In the genomic region with DNA sequence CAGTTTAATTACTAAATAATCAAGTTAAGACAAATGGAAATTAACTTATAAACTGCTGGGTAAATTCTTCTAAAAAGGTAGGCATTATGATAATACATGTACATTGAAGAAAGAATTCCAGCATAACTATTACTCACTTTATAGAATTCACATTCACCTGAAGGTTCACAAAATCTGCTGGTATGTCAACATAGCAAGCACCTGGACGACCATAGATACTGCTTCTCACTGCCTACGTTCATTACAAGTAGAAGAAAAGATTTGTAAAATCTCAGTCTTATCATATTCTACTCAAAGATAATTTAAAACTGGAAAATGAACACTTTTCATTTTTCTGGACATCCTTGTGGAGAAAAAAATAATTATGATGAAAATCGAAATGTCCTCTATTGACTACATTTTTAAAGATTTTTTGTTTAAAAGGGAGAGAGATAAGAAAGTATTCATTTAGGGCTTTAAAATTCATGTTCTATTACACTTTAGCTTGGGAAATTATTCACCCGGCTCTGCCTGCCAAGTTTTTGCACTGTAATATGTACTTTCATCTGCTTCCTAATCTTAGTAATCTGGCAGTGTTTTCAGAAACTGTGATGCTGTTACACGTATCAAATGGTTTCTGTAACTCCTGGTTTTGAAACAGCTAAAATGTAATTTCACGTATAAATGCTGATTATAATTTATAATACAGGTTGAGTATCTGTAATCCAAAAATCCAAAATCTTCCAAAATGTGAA, we compare ENCODE assay signal across 17 cellular contexts. TPM values are rescaled to one million over a fixed set of nuclear protein-coding genes. Genes with fewer than 3 reads are reported as not detected.
A peak's percentile ranks its signal among the peaks of the same experiment; 100 is the strongest.
DNase-seq lines count a peak whose midpoint lies in the region; ATAC-seq and TF ChIP-seq lines count a peak whose summit lies in the region.
"Had no signal": no experiment of that assay in that cellular context is flagged by ENCODE, and none has a peak within 500 bp of the region (broad histone marks: within the 10 kb centered on the region; RNA-seq: fewer than 3 reads in every experiment).

No MANE protein-coding gene starts in this region.

- H3K4me1 Mint-ChIP-seq in CD8-positive, alpha-beta memory T cell, result peaks cover 0 to 4% (median 2%) of the 10 kb centered on the region in 3 donors

- H3K36me3 ChIP-seq in right lobe of liver, result peaks cover 0 to 51% (median 16%) of the 10 kb centered on the region in 4 donors
- peaks cover 31 to 92% (median 87%) of the 10 kb centered on the region in 4 donors for H3K36me3 ChIP-seq in stomach
- peaks cover 0 to 84% (median 0%) of the 10 kb centered on the region in 3 donors for H3K36me3 ChIP-seq in Peyer's patch
- peaks cover 25% of the 10 kb centered on the region for H3K36me3 ChIP-seq in CD8-positive, alpha-beta memory T cell (ENCODE audit: insufficient read depth, low read length)

- H3K27me3 ChIP-seq in right lobe of liver, result no peaks in the 10 kb centered on the region
- no peaks in the 10 kb centered on the region for H3K27me3 ChIP-seq in stomach
- H3K27me3 ChIP-seq in Peyer's patch, result no peaks in the 10 kb centered on the region
- H3K27me3 ChIP-seq in CD8-positive, alpha-beta memory T cell (ENCODE audit: insufficient read depth, low read length, poor library complexity, severe bottlenecking), result no peaks in the 10 kb centered on the region
- H3K27me3 ChIP-seq: BLaER1, SJCRH30 had no signal

- TF ChIP-seq CTCF in choroid plexus epithelial cell (conservative IDR thresholded peaks at IDR 0.05; ENCODE audit: low read depth, low read length) (no peak), right lobe of liver (IDR thresholded peaks at IDR 0.05) (no peak), stomach (IDR thresholded peaks at IDR 0.05) (no peak), Peyer's patch (IDR thresholded peaks at IDR 0.05) (no peak)

- intact Hi-C loops in right lobe of liver (cut with DNase I), result no loop called here
- intact Hi-C loops in stomach (cut with DNase I; ENCODE audit: low total_unique reads), result no loop called here

- peak; percentile 81 to 94 (median 87) for ATAC-seq in right lobe of liver
- no peak for ATAC-seq in GM21526 (IDR thresholded peaks at IDR 0.05; ENCODE audit: low FRiP score, unreplicated experiment)
- no peak for ATAC-seq in HG02973 (IDR thresholded peaks at IDR 0.05; ENCODE audit: unreplicated experiment)

- CTCF ChIA-PET in CD8-positive, alpha-beta memory T cell (lab: Charles Lee), result no interaction called here

- H3K9me3 ChIP-seq in right lobe of liver, result no peaks in the 10 kb centered on the region
- no peaks in the 10 kb centered on the region for H3K9me3 ChIP-seq in stomach
- H3K9me3 ChIP-seq in Peyer's patch, result no peaks in the 10 kb centered on the region
- H3K9me3 ChIP-seq in CD8-positive, alpha-beta memory T cell (ENCODE audit: low read length), result no peaks in the 10 kb centered on the region
- H3K9me3 ChIP-seq: BLaER1, SJCRH30 had no signal

- peaks cover 0 to 9% (median 2%) of the 10 kb centered on the region in 4 donors for H3K4me1 ChIP-seq in right lobe of liver
- peaks cover 0 to 6% (median 0%) of the 10 kb centered on the region in 4 donors for H3K4me1 ChIP-seq in stomach
- H3K4me1 ChIP-seq in Peyer's patch, result no peaks in the 10 kb centered on the region
- no peaks in the 10 kb centered on the region for H3K4me1 ChIP-seq in CD8-positive, alpha-beta memory T cell (ENCODE audit: insufficient read depth, low read length)
- H3K4me1 ChIP-seq: BLaER1, SJCRH30 had no signal

- TF ChIP-seq EP300 in stomach (IDR thresholded peaks at IDR 0.05), result no peak

- TF ChIP-seq POLR2A in right lobe of liver (IDR thresholded peaks at IDR 0.05) (no peak), stomach (IDR thresholded peaks at IDR 0.05) (no peak), Peyer's patch (IDR thresholded peaks at IDR 0.05) (no peak)

- H3K4me3 ChIP-seq in choroid plexus epithelial cell (ENCODE audit: low read depth, low read length) (no peak overlapping the region), right lobe of liver (no peak overlapping the region), stomach (no peak overlapping the region), Peyer's patch (no peak overlapping the region)
- no peak overlapping the region for H3K4me3 ChIP-seq in CD8-positive, alpha-beta memory T cell (ENCODE audit: low read length)
- H3K4me3 ChIP-seq: BLaER1, SJCRH30 had no signal

- no peaks in the 10 kb centered on the region for H3K27me3 Mint-ChIP-seq in CD8-positive, alpha-beta memory T cell

- H3K27ac ChIP-seq in right lobe of liver (peak overlapping the region; percentile 46 to 91 (median 49)), stomach (no peak overlapping the region), Peyer's patch (no peak overlapping the region)
- H3K27ac ChIP-seq in CD8-positive, alpha-beta memory T cell (ENCODE audit: low read depth, low read length), result no peak overlapping the region
- H3K27ac ChIP-seq: BLaER1, SJCRH30 had no signal

- 30% methylated on average over 6 of the region's 6 CpGs for WGBS in right lobe of liver (ENCODE audit: insufficient coverage, low coverage, low lambda C conversion rate, missing lambda C conversion rate)
- 30 to 51% (median 42%) methylated on average over 6 of the region's 6 CpGs for WGBS in stomach, 5 donors

- no peak overlapping the region for H3K4me3 Mint-ChIP-seq in CD8-positive, alpha-beta memory T cell

- peaks cover 15 to 72% (median 38%) of the 10 kb centered on the region in 3 donors for H3K36me3 Mint-ChIP-seq in CD8-positive, alpha-beta memory T cell

- H3K27ac Mint-ChIP-seq in CD8-positive, alpha-beta memory T cell, result peak overlapping the region in 1 of 8 donors; percentile 33

- POLR2A ChIA-PET in CD8-positive, alpha-beta memory T cell (lab: Charles Lee), result no interaction called here

- no peaks in the 10 kb centered on the region for H3K9me3 Mint-ChIP-seq in CD8-positive, alpha-beta memory T cell

- peak; percentile 31 for DNase-seq in LHCN-M2 (ENCODE audit: low read depth)
- DNase-seq in choroid plexus epithelial cell (ENCODE audit: low read depth), result peak; percentile 50
- peak in 2 of 3 donors; percentile 33 to 63 for DNase-seq in right lobe of liver
- peak; percentile 41 for DNase-seq in stomach
- DNase-seq in Peyer's patch, result no peak
- DNase-seq in CD8-positive, alpha-beta memory T cell, result no peak
- DNase-seq: DMS 273 treated with DMSO at 0.1 percent for 48 hours, Karpas-422, NCI-H1105 treated with DMSO at 0.1 percent for 48 hours, NCI-H187 treated with DMSO at 0.1 percent for 48 hours, NCI-H2171, NCI-H446 treated with DMSO at 0.1 percent for 48 hours, NCI-H774, SJCRH30 had no signal

RNA-seq across cellular contexts. Expression of gene HACL1, which starts 16.1 kb away (rescaled TPM):
- 18.9 and 20.2 TPM in 2 replicates for total RNA-seq in LHCN-M2 (2014; rRNA removed)
- 14.3 TPM for polyA plus RNA-seq in LHCN-M2 (2012)
- 10 to 100 TPM; 28.9 to 37.4 (median 32.9) TPM for total RNA-seq in right lobe of liver
- total RNA-seq in stomach, result 10 to 100 TPM; 18.1 to 46.7 (median 34.1) TPM
- 10 to 100 TPM; 13.9 to 21.7 (median 14.7) TPM for polyA plus RNA-seq in stomach
- total RNA-seq in Peyer's patch, result 10 to 100 TPM; 22.5 to 50.1 (median 33.0) TPM
- 10 to 100 TPM; 34.6 to 37.7 TPM for total RNA-seq in CD8-positive, alpha-beta memory T cell
- polyA plus RNA-seq in CD8-positive, alpha-beta memory T cell, result 35.0 TPM

RNA-seq across cellular contexts. Expression of gene BTD, which starts 16.3 kb away (rescaled TPM):
- 33.0 and 40.5 TPM in 2 replicates for total RNA-seq in LHCN-M2 (2014; rRNA removed)
- polyA plus RNA-seq in LHCN-M2 (2012), result 34.6 TPM
- 10 to 100 TPM; 47.5 to 70.3 (median 54.5) TPM for total RNA-seq in right lobe of liver
- 100 to 1,000 TPM in 1 of 5 donors, 10 to 100 TPM in 3, 1 to 10 TPM in 1; 2.9 to 102 (median 23.0) TPM for total RNA-seq in stomach
- 10 to 100 TPM in 2 of 3 donors, 1 to 10 TPM in 1; 8.1 to 12.5 (median 10.3) TPM for polyA plus RNA-seq in stomach
- total RNA-seq in Peyer's patch, result 10 to 100 TPM in 3 of 4 donors, 1 to 10 TPM in 1; 9.1 to 88.4 (median 59.9) TPM
- total RNA-seq in CD8-positive, alpha-beta memory T cell, result 1 to 10 TPM; 5.5 to 6.0 TPM
- polyA plus RNA-seq in CD8-positive, alpha-beta memory T cell, result 20.7 TPM

Comparison
In these comparisons a context has a peak if more than half of its experiments do, and no peak if none do; other contexts are left out.
1. DNase-seq: peak in LHCN-M2 (single experiment), choroid plexus epithelial cell (single experiment), right lobe of liver (2 of 3) and stomach (single experiment); none in Peyer's patch (0 of 3) and CD8-positive, alpha-beta memory T cell (0 of 5).
2. ATAC-seq: peak in right lobe of liver (4 of 4); none in GM21526 (single experiment) and HG02973 (single experiment).
3. H3K27ac ChIP-seq: peak in right lobe of liver (3 of 3); none in stomach (0 of 5), Peyer's patch (0 of 4) and CD8-positive, alpha-beta memory T cell (single experiment).